ENCODE assay signal across 33 cellular contexts in genomic region chr4:57401586-57401985, GRCh38.
"Had no signal": no experiment of that assay in that cellular context is flagged by ENCODE, and none has a peak within 500 bp of the region (broad histone marks: within the 10 kb centered on the region; RNA-seq: fewer than 3 reads in every experiment).

No MANE protein-coding gene starts in this region.

- H3K4me3 Mint-ChIP-seq: activated B cell treated with CpG ODN at 0.5 μM for 24 hours; activated CD8-positive, alpha-beta T cell treated with anti-CD3 and anti-CD28 coated beads for 36 hours; activated naive CD4-positive, alpha-beta T cell treated with anti-CD3 and anti-CD28 coated beads for 36 hours; activated naive CD4-positive, alpha-beta T cell treated with anti-CD3 and anti-CD28 coated beads, Interleukin-2, amount 50 U/mL, for 24 hours; activated naive CD8-positive, alpha-beta T cell treated with anti-CD3 and anti-CD28 coated beads for 36 hours; activated naive CD8-positive, alpha-beta T cell treated with anti-CD3 and anti-CD28 coated beads, Interleukin-2, amount 50 U/mL, for 24 hours; activated T-cell treated with anti-CD3 and anti-CD28 coated beads, Interleukin-2, amount 50 U/mL, for 4 hours; T-helper 17 cell; T-helper 2 cell treated with Interferon-gamma antibody and Interleukin-4, amounts not matched to agents 5 μg/mL and 100 μg/mL, for 36 hours had no signal

- H3K9me3 ChIP-seq: adrenal gland, body of pancreas, colonic mucosa, esophagus muscularis mucosa had no signal

- H3K4me1 ChIP-seq: adrenal gland, body of pancreas, colonic mucosa, esophagus muscularis mucosa, gastroesophageal sphincter had no signal

- H3K4me3 ChIP-seq: adrenal gland, body of pancreas, cardiac muscle cell, colonic mucosa, esophagus muscularis mucosa, gastroesophageal sphincter had no signal

- H3K27ac ChIP-seq: adrenal gland, body of pancreas, cardiac muscle cell, colonic mucosa, esophagus muscularis mucosa, gastroesophageal sphincter, WERI-Rb-1 had no signal

- H3K36me3 Mint-ChIP-seq: activated naive CD4-positive, alpha-beta T cell treated with anti-CD3 and anti-CD28 coated beads, Interleukin-2, amount 50 U/mL, for 24 hours; activated naive CD8-positive, alpha-beta T cell treated with anti-CD3 and anti-CD28 coated beads for 36 hours had no signal

- H3K4me1 Mint-ChIP-seq: activated B cell treated with CpG ODN at 0.5 μM for 24 hours; activated naive CD4-positive, alpha-beta T cell treated with anti-CD3 and anti-CD28 coated beads, Interleukin-2, amount 50 U/mL, for 24 hours; activated naive CD8-positive, alpha-beta T cell treated with anti-CD3 and anti-CD28 coated beads for 36 hours; activated naive CD8-positive, alpha-beta T cell treated with anti-CD3 and anti-CD28 coated beads, Interleukin-2, amount 50 U/mL, for 24 hours; T-helper 17 cell had no signal

- H3K27me3 ChIP-seq: adrenal gland, body of pancreas, cardiac muscle cell, colonic mucosa, esophagus muscularis mucosa, gastroesophageal sphincter had no signal

- H3K9me3 Mint-ChIP-seq: activated B cell treated with CpG ODN at 0.5 μM for 24 hours; activated CD8-positive, alpha-beta T cell treated with anti-CD3 and anti-CD28 coated beads for 36 hours; activated naive CD4-positive, alpha-beta T cell treated with anti-CD3 and anti-CD28 coated beads for 36 hours; activated naive CD4-positive, alpha-beta T cell treated with anti-CD3 and anti-CD28 coated beads, Interleukin-2, amount 50 U/mL, for 24 hours; activated naive CD8-positive, alpha-beta T cell treated with anti-CD3 and anti-CD28 coated beads for 36 hours; activated naive CD8-positive, alpha-beta T cell treated with anti-CD3 and anti-CD28 coated beads, Interleukin-2, amount 50 U/mL, for 24 hours; activated T-cell treated with anti-CD3 and anti-CD28 coated beads, Interleukin-2, amount 50 U/mL, for 4 hours; activated T-helper 2 cell treated with anti-CD3 and anti-CD28 coated beads, Interferon-gamma antibody, Interleukin-2, Interleukin-4, amounts not matched to agents 10 μg/mL and 5 μg/mL and 100 μg/mL, durations not matched to agents 14 hours and 24 hours and 36 hours; T-helper 2 cell treated with Interferon-gamma antibody and Interleukin-4, amounts not matched to agents 5 μg/mL and 100 μg/mL, for 36 hours had no signal

- H3K27ac Mint-ChIP-seq: activated B cell treated with CpG ODN at 0.5 μM for 24 hours; activated CD8-positive, alpha-beta T cell treated with anti-CD3 and anti-CD28 coated beads for 36 hours; activated naive CD4-positive, alpha-beta T cell treated with anti-CD3 and anti-CD28 coated beads for 36 hours; activated naive CD4-positive, alpha-beta T cell treated with anti-CD3 and anti-CD28 coated beads, Interleukin-2, amount 50 U/mL, for 24 hours; activated naive CD8-positive, alpha-beta T cell treated with anti-CD3 and anti-CD28 coated beads for 36 hours; activated naive CD8-positive, alpha-beta T cell treated with anti-CD3 and anti-CD28 coated beads, Interleukin-2, amount 50 U/mL, for 24 hours; activated T-helper 2 cell treated with anti-CD3 and anti-CD28 coated beads, Interferon-gamma antibody, Interleukin-2, Interleukin-4, amounts not matched to agents 10 μg/mL and 5 μg/mL and 100 μg/mL, durations not matched to agents 14 hours and 24 hours and 36 hours; T-helper 17 cell; T-helper 2 cell treated with Interferon-gamma antibody and Interleukin-4, amounts not matched to agents 5 μg/mL and 100 μg/mL, for 36 hours had no signal

- H3K27me3 Mint-ChIP-seq: activated B cell treated with CpG ODN at 0.5 μM for 24 hours; activated CD8-positive, alpha-beta T cell treated with anti-CD3 and anti-CD28 coated beads for 36 hours; activated naive CD4-positive, alpha-beta T cell treated with anti-CD3 and anti-CD28 coated beads, Interleukin-2, amount 50 U/mL, for 24 hours; activated naive CD8-positive, alpha-beta T cell treated with anti-CD3 and anti-CD28 coated beads for 36 hours; activated naive CD8-positive, alpha-beta T cell treated with anti-CD3 and anti-CD28 coated beads, Interleukin-2, amount 50 U/mL, for 24 hours; T-helper 17 cell had no signal

- DNase-seq: activated B cell treated with CpG ODN at 0.5 μM for 24 hours; activated CD4-positive, alpha-beta T cell treated with anti-CD3 and anti-CD28 coated beads for 48 hours; activated CD4-positive, alpha-beta T cell treated with anti-CD3 and anti-CD28 coated beads, Interleukin-2, amount 50 U/mL, for 1 hour; activated CD4-positive, alpha-beta T cell treated with anti-CD3 and anti-CD28 coated beads, Interleukin-2, amount 50 U/mL, for 48 hours; activated CD8-positive, alpha-beta memory T cell treated with anti-CD3 and anti-CD28 coated beads for 24 hours; activated CD8-positive, alpha-beta T cell treated with anti-CD3 and anti-CD28 coated beads for 36 hours; activated effector memory CD4-positive, alpha-beta T cell treated with anti-CD3 and anti-CD28 coated beads, Interleukin-2, amount 50 U/mL, for 16 hours; activated naive CD4-positive, alpha-beta T cell treated with anti-CD3 and anti-CD28 coated beads for 36 hours; activated naive CD8-positive, alpha-beta T cell treated with anti-CD3 and anti-CD28 coated beads for 36 hours; activated naive CD8-positive, alpha-beta T cell treated with anti-CD3 and anti-CD28 coated beads, Interleukin-2, amount 50 U/mL, for 24 hours; activated T-cell treated with anti-CD3 and anti-CD28 coated beads, Interleukin-2, amount 50 U/mL, for 4 hours; adrenal gland; amygdala; aorta; body of pancreas; central memory CD4-positive, alpha-beta T cell; cerebellar nuclear complex; colonic mucosa; effector CD8-positive, alpha-beta T cell; erythroblast; foreskin melanocyte; head of caudate nucleus; T-helper 1 cell; T-helper 17 cell; T1000; WERI-Rb-1 had no signal

- H3K36me3 ChIP-seq: adrenal gland, cardiac muscle cell, colonic mucosa, esophagus muscularis mucosa, gastroesophageal sphincter, WERI-Rb-1 had no signal

- ATAC-seq: activated CD4-positive, CD25-positive, alpha-beta regulatory T cell treated with anti-CD3 and anti-CD28 coated beads, Interleukin-2, amount 50 U/mL, for 24 hours; activated CD8-positive, alpha-beta T cell treated with anti-CD3 and anti-CD28 coated beads for 36 hours; activated naive CD8-positive, alpha-beta T cell treated with anti-CD3 and anti-CD28 coated beads, Interleukin-2, amount 50 U/mL, for 24 hours; activated T-cell treated with anti-CD3 and anti-CD28 coated beads, Interleukin-2, amount 50 U/mL, for 4 hours; body of pancreas; gastroesophageal sphincter; T-helper 17 cell had no signal
